In the genomic region with DNA sequence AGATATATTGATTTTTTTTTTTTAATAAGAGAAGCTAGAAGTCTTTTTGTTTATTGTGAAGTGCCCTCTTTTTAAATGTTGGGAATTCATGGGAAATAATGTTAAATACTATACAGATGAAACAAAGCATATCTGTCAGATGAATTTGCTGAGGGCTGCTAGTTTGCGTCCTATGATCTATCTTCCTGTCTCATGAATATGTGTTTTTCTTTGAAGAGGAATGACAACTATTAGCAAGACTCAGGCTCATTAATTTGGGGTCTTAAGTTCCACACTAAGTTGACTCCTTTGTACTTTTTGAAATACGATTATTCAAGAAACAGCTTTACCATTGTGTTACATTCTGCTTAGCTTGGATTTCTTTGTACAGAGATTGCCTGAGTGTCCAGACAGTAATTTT, we compare ENCODE assay signal across 26 cellular contexts.
"Had no signal": no experiment of that assay in that cellular context is flagged by ENCODE, and none has a peak within 500 bp of the region (broad histone marks: within the 10 kb centered on the region; RNA-seq: fewer than 3 reads in every experiment).

No MANE protein-coding gene starts in this region.

- H3K27ac Mint-ChIP-seq: activated CD8-positive, alpha-beta T cell treated with anti-CD3 and anti-CD28 coated beads for 36 hours; activated naive CD4-positive, alpha-beta T cell treated with anti-CD3 and anti-CD28 coated beads, Interleukin-2, amount 10 ng/mL, durations not matched to agents 7 days and 5 days; activated naive CD4-positive, alpha-beta T cell treated with anti-CD3 and anti-CD28 coated beads, Interleukin-2, amount 50 U/mL, for 72 hours; activated naive CD8-positive, alpha-beta T cell treated with anti-CD3 and anti-CD28 coated beads, Interleukin-2, amount 10 ng/mL, durations not matched to agents 7 days and 5 days; activated T-cell treated with anti-CD3 and anti-CD28 coated beads, Interleukin-2, amount 50 U/mL, for 72 hours; brain; dendritic cell treated with granulocyte-macrophage colony-stimulating factor and Interleukin-4, amounts not matched to agents 40 ng/mL and 50 ng/mL, for 4 days; endodermal cell; T-helper 17 cell had no signal

- H3K9me3 Mint-ChIP-seq: activated CD8-positive, alpha-beta T cell treated with anti-CD3 and anti-CD28 coated beads for 36 hours; activated naive CD4-positive, alpha-beta T cell treated with anti-CD3 and anti-CD28 coated beads, Interleukin-2, amount 10 ng/mL, durations not matched to agents 7 days and 5 days; activated naive CD4-positive, alpha-beta T cell treated with anti-CD3 and anti-CD28 coated beads, Interleukin-2, amount 50 U/mL, for 72 hours; activated naive CD8-positive, alpha-beta T cell treated with anti-CD3 and anti-CD28 coated beads, Interleukin-2, amount 10 ng/mL, durations not matched to agents 7 days and 5 days; activated T-cell treated with anti-CD3 and anti-CD28 coated beads, Interleukin-2, amount 50 U/mL, for 72 hours; brain; dendritic cell treated with granulocyte-macrophage colony-stimulating factor and Interleukin-4, amounts not matched to agents 40 ng/mL and 50 ng/mL, for 4 days; endodermal cell had no signal

- H3K4me3 Mint-ChIP-seq: activated CD8-positive, alpha-beta T cell treated with anti-CD3 and anti-CD28 coated beads for 36 hours; activated naive CD4-positive, alpha-beta T cell treated with anti-CD3 and anti-CD28 coated beads, Interleukin-2, amount 10 ng/mL, durations not matched to agents 7 days and 5 days; activated naive CD8-positive, alpha-beta T cell treated with anti-CD3 and anti-CD28 coated beads, Interleukin-2, amount 10 ng/mL, durations not matched to agents 7 days and 5 days; activated T-cell treated with anti-CD3 and anti-CD28 coated beads, Interleukin-2, amount 50 U/mL, for 72 hours; brain; dendritic cell treated with granulocyte-macrophage colony-stimulating factor and Interleukin-4, amounts not matched to agents 40 ng/mL and 50 ng/mL, for 4 days; endodermal cell; T-helper 17 cell had no signal

- H3K27me3 Mint-ChIP-seq: activated CD8-positive, alpha-beta T cell treated with anti-CD3 and anti-CD28 coated beads for 36 hours; activated naive CD4-positive, alpha-beta T cell treated with anti-CD3 and anti-CD28 coated beads, Interleukin-2, amount 10 ng/mL, durations not matched to agents 7 days and 5 days; activated naive CD8-positive, alpha-beta T cell treated with anti-CD3 and anti-CD28 coated beads, Interleukin-2, amount 10 ng/mL, durations not matched to agents 7 days and 5 days; brain; dendritic cell treated with granulocyte-macrophage colony-stimulating factor and Interleukin-4, amounts not matched to agents 40 ng/mL and 50 ng/mL, for 4 days; T-helper 17 cell had no signal

- DNase-seq: activated CD4-positive, alpha-beta T cell treated with anti-CD3 and anti-CD28 coated beads for 4 hours; activated CD4-positive, alpha-beta T cell treated with anti-CD3 and anti-CD28 coated beads, Interleukin-2, amount 50 U/mL, for 1 hour; activated CD4-positive, alpha-beta T cell treated with anti-CD3 and anti-CD28 coated beads, Interleukin-2, amount 50 U/mL, for 48 hours; activated CD4-positive, CD25-positive, alpha-beta regulatory T cell; activated CD4-positive, CD25-positive, alpha-beta regulatory T cell treated with anti-CD3 and anti-CD28 coated beads, Interleukin-2, amount 50 U/mL, for 72 hours; activated CD8-positive, alpha-beta memory T cell treated with anti-CD3 and anti-CD28 coated beads for 24 hours; activated CD8-positive, alpha-beta T cell treated with anti-CD3 and anti-CD28 coated beads for 36 hours; activated gamma-delta T cell; activated naive CD4-positive, alpha-beta T cell; activated naive CD4-positive, alpha-beta T cell treated with anti-CD3 and anti-CD28 coated beads, Interleukin-2, amount 10 ng/mL, durations not matched to agents 7 days and 5 days; activated naive CD8-positive, alpha-beta T cell treated with anti-CD3 and anti-CD28 coated beads, Interleukin-2, amount 10 ng/mL, durations not matched to agents 7 days and 5 days; activated T-cell treated with anti-CD3 and anti-CD28 coated beads, Interleukin-2, amount 50 U/mL, for 72 hours; central memory CD4-positive, alpha-beta T cell; cerebellar nuclear complex; colonic mucosa; dorsolateral prefrontal cortex; effector memory CD4-positive, alpha-beta T cell; endodermal cell; erythroblast; foreskin keratinocyte; heart right ventricle; T-helper 1 cell; T-helper 17 cell had no signal

- H3K4me1 Mint-ChIP-seq: activated naive CD4-positive, alpha-beta T cell treated with anti-CD3 and anti-CD28 coated beads, Interleukin-2, amount 10 ng/mL, durations not matched to agents 7 days and 5 days; endodermal cell; T-helper 17 cell had no signal
